Comparison of ENCODE assay signal across 11 cellular contexts in genomic region chr10:70265032-70265689, GRCh38. TPM values are rescaled to one million over a fixed set of nuclear protein-coding genes. Genes with fewer than 3 reads are reported as not detected.
A peak's percentile ranks its signal among the peaks of the same experiment; 100 is the strongest.
DNase-seq lines count a peak whose midpoint lies in the region; ATAC-seq, FAIRE-seq and TF ChIP-seq lines count a peak whose summit lies in the region.
"Had no signal": no experiment of that assay in that cellular context is flagged by ENCODE, and none has a peak within 500 bp of the region (broad histone marks: within the 10 kb centered on the region; RNA-seq: fewer than 3 reads in every experiment).

No MANE protein-coding gene starts in this region.

- TF ChIP-seq CTCF in DOHH2 (IDR thresholded peaks at IDR 0.05; ENCODE audit: low read depth, low read length, poor library complexity, severe bottlenecking) (peak; percentile 69), HepG2 (CRISPR knock-in tag; IDR thresholded peaks at IDR 0.05) (peak; percentile 81), gastroesophageal sphincter (IDR thresholded peaks at IDR 0.05) (no peak)

- no peak overlapping the region for H2AFZ ChIP-seq in HepG2 (ENCODE audit: low read length)

- H4K20me1 ChIP-seq in DOHH2 (ENCODE audit: control insufficient read depth, insufficient read depth, low read depth, low read length) (no peaks in the 10 kb centered on the region), HepG2 (ENCODE audit: insufficient read depth, low read length) (no peaks in the 10 kb centered on the region)

- intact Hi-C loops in HepG2 (cut with micrococcal nuclease; ENCODE audit: unreplicated experiment) = loop anchor here (1.0 kb wide), 1 partner anchor 99 kb away; no protein-coding TSS in a partner anchor

- H3K79me2 ChIP-seq in DOHH2 (ENCODE audit: control insufficient read depth, low read length) = no peaks in the 10 kb centered on the region
- H3K79me2 ChIP-seq in HepG2 (ENCODE audit: insufficient read depth, low read length) = no peaks in the 10 kb centered on the region

- TF ChIP-seq EP300 in HepG2 (IDR thresholded peaks at IDR 0.05; ENCODE audit: low read depth in 2 of 2, low read length in 2 of 2) (no peak), HepG2 (CRISPR knock-in tag; IDR thresholded peaks at IDR 0.05; ENCODE audit: borderline replicate concordance) (no peak), gastroesophageal sphincter (IDR thresholded peaks at IDR 0.05) (no peak)

- H3K9ac ChIP-seq in HepG2 (ENCODE audit: insufficient read depth, low read depth, low read length) = no peak overlapping the region

- CTCF ChIA-PET in HepG2 (lab: Yijun Ruan, JAX; ENCODE audit: low intra/inter-chr PET ratio, low total read pairs) = interaction anchor here (1.4 to 2.6 kb wide), 2 partner anchors 99 to 123 kb away, joined by 7 to 8 read pairs; no protein-coding TSS in a partner anchor

- no peak overlapping the region for H3K27ac ChIP-seq in DOHH2 (ENCODE audit: low read depth, low read length)
- no peak overlapping the region for H3K27ac ChIP-seq in HepG2 (ENCODE audit: extremely low read length, insufficient read depth, low read length)
- no peak overlapping the region for H3K27ac ChIP-seq in gastroesophageal sphincter
- H3K27ac ChIP-seq: ovary had no signal

- no TSS peak for BruUV-seq in HepG2 (replicated peaks; lab: Mats Ljungman, UMichigan)

- no peak for TF ChIP-seq POLR2A in HepG2 (IDR thresholded peaks at IDR 0.05; ENCODE audit: insufficient read depth in 1 of 2, low read depth in 2 of 2, low read length in 2 of 2)
- TF ChIP-seq POLR2A in gastroesophageal sphincter (IDR thresholded peaks at IDR 0.05) = no peak

- H3K9me2 ChIP-seq in DOHH2 (replicated peaks; ENCODE audit: control insufficient read depth, low read length) = no peaks in the 10 kb centered on the region

- peaks cover 12% of the 10 kb centered on the region for H3K27me3 ChIP-seq in DOHH2 (ENCODE audit: control insufficient read depth, low read length)
- H3K27me3 ChIP-seq in HepG2 (ENCODE audit: control insufficient read depth in 1 of 2, insufficient read depth in 2 of 2, low read length in 2 of 2) = peaks cover 2 to 3% of the 10 kb centered on the region in 2 experiments; a peak in 2 of 5 replicates
- H3K27me3 ChIP-seq in gastroesophageal sphincter = peaks cover 26% of the 10 kb centered on the region
- H3K27me3 ChIP-seq: ovary had no signal

- peak; percentile 26; the same call in 1 of the 2 replicates for TF ChIP-seq RAD21 in HepG2 (CRISPR knock-in tag; IDR thresholded peaks at IDR 0.05)

- H3K4me1 ChIP-seq in DOHH2 (ENCODE audit: control insufficient read depth, low read length) (no peaks in the 10 kb centered on the region), HepG2 (ENCODE audit: insufficient read depth, low read length) (no peaks in the 10 kb centered on the region), gastroesophageal sphincter (no peaks in the 10 kb centered on the region)

- WGBS in HepG2 (ENCODE audit: low lambda C conversion rate) = 32% methylated on average over 10 of the region's 10 CpGs
- WGBS in gastroesophageal sphincter (ENCODE audit: low coverage in 1 of 2), 2 donors = 23 to 60% methylated on average over 3 to 7 of the region's 10 CpGs

- POLR2A ChIA-PET in HepG2 (lab: Yijun Ruan, JAX) = interaction anchor here (0.7 to 1.9 kb wide), 6 partner anchors 9 to 99 kb away, joined by 3 to 9 read pairs (median 4); partner anchors contain the start of gene PPA1

- H3K36me3 ChIP-seq in DOHH2 (ENCODE audit: control insufficient read depth, low read length) (no peaks in the 10 kb centered on the region), HepG2 (replicated peaks in 1 of 2; ENCODE audit: control insufficient read depth in 1 of 2, insufficient read depth in 2 of 2, low read length in 2 of 2) (no peaks in the 10 kb centered on the region), gastroesophageal sphincter (no peaks in the 10 kb centered on the region)
- H3K36me3 ChIP-seq: ovary had no signal

- H3K4me2 ChIP-seq in DOHH2 (ENCODE audit: low read length) (no peak overlapping the region), HepG2 (ENCODE audit: low read depth, low read length) (no peak overlapping the region)

- DNase-seq in HT1080 (ENCODE audit: low read depth) = peak; percentile 38
- peak; percentile 24 for DNase-seq in amniotic epithelial cell (ENCODE audit: low read depth)
- DNase-seq in HepG2 (ENCODE audit: low spot score) = peak; percentile 61
- no peak for DNase-seq in AG08396 (ENCODE audit: low spot score)
- DNase-seq in activated CD4-positive, alpha-beta T cell treated with anti-CD3 and anti-CD28 coated beads, Interleukin-2, amount 50 U/mL, for 48 hours = no peak
- DNase-seq: activated CD4-positive, alpha-beta T cell treated with anti-CD3 and anti-CD28 coated beads for 48 hours; ovary had no signal

- peaks cover 10% of the 10 kb centered on the region for H3K9me3 ChIP-seq in DOHH2 (ENCODE audit: control insufficient read depth, insufficient read depth, low read length)
- H3K9me3 ChIP-seq in HepG2 (ENCODE audit: low read length) = peaks cover 9% of the 10 kb centered on the region
- H3K9me3 ChIP-seq in gastroesophageal sphincter = no peaks in the 10 kb centered on the region
- H3K9me3 ChIP-seq: ovary had no signal

- H3K4me3 ChIP-seq in DOHH2 (ENCODE audit: low read length) (no peak overlapping the region), HepG2 (replicated peaks in 1 of 3; ENCODE audit: insufficient read depth in 1 of 3, low read depth in 2 of 3, low read length in 3 of 3) (no peak overlapping the region), gastroesophageal sphincter (no peak overlapping the region)
- H3K4me3 ChIP-seq: ovary had no signal

- FAIRE-seq in HepG2 (lab: Jason Lieb, UNC) = peak; percentile 76
- FAIRE-seq: endometrium had no signal

- in situ Hi-C loops in HepG2 (cut with HindIII; ENCODE audit: extremely low pct_ligation_motif_present, low pct_unique_long_range_greater_than_20kb) = no loop called here

- ATAC-seq in HepG2 (peak; percentile 98), gastroesophageal sphincter (no peak), HG02870 (IDR thresholded peaks at IDR 0.05; ENCODE audit: unreplicated experiment) (no peak)

- no peaks in the 10 kb centered on the region for H3F3A ChIP-seq in DOHH2 (ENCODE audit: control insufficient read depth, insufficient read depth)

RNA-seq across cellular contexts. Expression of gene NPFFR1, which starts 18.6 kb away (rescaled TPM):
- total RNA-seq in HT1080 (2014; rRNA removed; shearing (Covaris generic)) = not detected in 2 replicates
- polyA plus RNA-seq in HT1080 (2015; cell fraction: cytosol; rRNA removed) = not detected in 2 replicates
- not detected in 2 replicates for polyA plus RNA-seq in HT1080 (2015; cell fraction: nucleus; rRNA removed)
- total RNA-seq in HepG2 (2016; rRNA removed; fragmentation: Illumina TruSeq; extraction: Trizol) (under 0.01 TPM in 1 of 2 replicates, not detected in the other), gastroesophageal sphincter (under 1 TPM in 3 of 4 donors, not detected in 1; under 0.01 to 0.04 (median under 0.01) TPM)
- total RNA-seq in HepG2 (2016; cell fraction: cytosol; rRNA removed; fragmentation: Illumina TruSeq; extraction: Trizol; ENCODE audit: low read depth) = under 0.01 TPM in 1 of 2 replicates, not detected in the other
- total RNA-seq in HepG2 (2016; cell fraction: insoluble cytoplasmic fraction; rRNA removed; fragmentation: Illumina TruSeq; extraction: Trizol) = 0.02 TPM in 1 of 2 replicates, not detected in the other
- not detected in 2 replicates for total RNA-seq in HepG2 (2016; cell fraction: membrane; rRNA removed; fragmentation: Illumina TruSeq; extraction: Trizol)
- not detected in 2 replicates for total RNA-seq in HepG2 (2016; cell fraction: nucleus; rRNA removed; fragmentation: Illumina TruSeq; extraction: Trizol)
- not detected in 2 replicates for polyA plus RNA-seq in HepG2 (2011; rRNA removed)
- not detected in 2 replicates for polyA plus RNA-seq in HepG2 (2011; cell fraction: cytosol; rRNA removed)
- 0.02 TPM in 1 of 2 replicates, not detected in the other for polyA plus RNA-seq in HepG2 (2011; cell fraction: nucleus; rRNA removed)
- not detected in 2 replicates for polyA plus RNA-seq in HepG2 (2012)
- polyA plus RNA-seq in HepG2 (2016; cell fraction: cytosol; fragmentation: Illumina TruSeq; extraction: Trizol; ENCODE audit: low read depth) = 0.01 and 0.02 TPM in 2 replicates
- not detected in 2 replicates for polyA plus RNA-seq in HepG2 (2016; cell fraction: insoluble cytoplasmic fraction; fragmentation: Illumina TruSeq; extraction: Trizol; ENCODE audit: low read depth)
- not detected in 2 replicates for polyA plus RNA-seq in HepG2 (2016; cell fraction: membrane; fragmentation: Illumina TruSeq; extraction: Trizol; ENCODE audit: low read depth)
- not detected in 2 replicates for polyA plus RNA-seq in HepG2 (2016; cell fraction: nucleus; fragmentation: Illumina TruSeq; extraction: Trizol; ENCODE audit: insufficient read depth, low read depth)
- not detected in 2 replicates for polyA minus RNA-seq in HepG2 (2011; rRNA and poly(A)+ RNA removed; ENCODE audit: low replicate concordance)
- polyA minus RNA-seq in HepG2 (2011; cell fraction: cytosol; rRNA and poly(A)+ RNA removed) = not detected in 2 replicates
- under 0.01 TPM in 1 of 2 replicates, not detected in the other for polyA minus RNA-seq in HepG2 (2011; cell fraction: nucleus; rRNA and poly(A)+ RNA removed)

RNA-seq across cellular contexts. Expression of gene PPA1, which starts 31.9 kb away (rescaled TPM):
- total RNA-seq in HT1080 (2014; rRNA removed; shearing (Covaris generic)) = 274 and 289 TPM in 2 replicates
- 217 and 245 TPM in 2 replicates for polyA plus RNA-seq in HT1080 (2015; cell fraction: cytosol; rRNA removed)
- 130 and 172 TPM in 2 replicates for polyA plus RNA-seq in HT1080 (2015; cell fraction: nucleus; rRNA removed)
- total RNA-seq in HepG2 (2016; rRNA removed; fragmentation: Illumina TruSeq; extraction: Trizol) (250 and 371 TPM in 2 replicates), gastroesophageal sphincter (10 to 100 TPM; 45.0 to 91.4 (median 78.6) TPM)
- 82.0 and 100 TPM in 2 replicates for total RNA-seq in HepG2 (2016; cell fraction: cytosol; rRNA removed; fragmentation: Illumina TruSeq; extraction: Trizol; ENCODE audit: low read depth)
- 255 and 390 TPM in 2 replicates for total RNA-seq in HepG2 (2016; cell fraction: insoluble cytoplasmic fraction; rRNA removed; fragmentation: Illumina TruSeq; extraction: Trizol)
- total RNA-seq in HepG2 (2016; cell fraction: membrane; rRNA removed; fragmentation: Illumina TruSeq; extraction: Trizol) = 165 and 176 TPM in 2 replicates
- total RNA-seq in HepG2 (2016; cell fraction: nucleus; rRNA removed; fragmentation: Illumina TruSeq; extraction: Trizol) = 97.3 and 103 TPM in 2 replicates
- polyA plus RNA-seq in HepG2 (2011; rRNA removed) = 104 and 136 TPM in 2 replicates
- 79.2 and 103 TPM in 2 replicates for polyA plus RNA-seq in HepG2 (2011; cell fraction: cytosol; rRNA removed)
- polyA plus RNA-seq in HepG2 (2011; cell fraction: nucleus; rRNA removed) = 29.6 and 38.4 TPM in 2 replicates
- polyA plus RNA-seq in HepG2 (2012) = 160 and 173 TPM in 2 replicates
- polyA plus RNA-seq in HepG2 (2016; cell fraction: cytosol; fragmentation: Illumina TruSeq; extraction: Trizol; ENCODE audit: low read depth) = 83.3 and 87.7 TPM in 2 replicates
- polyA plus RNA-seq in HepG2 (2016; cell fraction: insoluble cytoplasmic fraction; fragmentation: Illumina TruSeq; extraction: Trizol; ENCODE audit: low read depth) = 345 and 373 TPM in 2 replicates
- 131 and 143 TPM in 2 replicates for polyA plus RNA-seq in HepG2 (2016; cell fraction: membrane; fragmentation: Illumina TruSeq; extraction: Trizol; ENCODE audit: low read depth)
- polyA plus RNA-seq in HepG2 (2016; cell fraction: nucleus; fragmentation: Illumina TruSeq; extraction: Trizol; ENCODE audit: insufficient read depth, low read depth) = 129 and 132 TPM in 2 replicates
- polyA minus RNA-seq in HepG2 (2011; rRNA and poly(A)+ RNA removed; ENCODE audit: low replicate concordance) = 27.3 and 92.0 TPM in 2 replicates
- 75.4 and 86.8 TPM in 2 replicates for polyA minus RNA-seq in HepG2 (2011; cell fraction: cytosol; rRNA and poly(A)+ RNA removed)
- polyA minus RNA-seq in HepG2 (2011; cell fraction: nucleus; rRNA and poly(A)+ RNA removed) = 78.9 and 82.8 TPM in 2 replicates

Comparison
In these comparisons a context has a peak if more than half of its experiments do, and no peak if none do; other contexts are left out.
1. CTCF ChIP-seq: peak in DOHH2 (single experiment) and HepG2 (single experiment); none in gastroesophageal sphincter (0 of 4).
2. DNase-seq: peak in HT1080 (single experiment), amniotic epithelial cell (single experiment) and HepG2 (single experiment); none in AG08396 (single experiment) and activated CD4-positive, alpha-beta T cell treated with anti-CD3 and anti-CD28 coated beads, Interleukin-2, amount 50 U/mL, for 48 hours (0 of 2).